Comparison of ENCODE assay signal across 1 cellular context in the genomic region with DNA sequence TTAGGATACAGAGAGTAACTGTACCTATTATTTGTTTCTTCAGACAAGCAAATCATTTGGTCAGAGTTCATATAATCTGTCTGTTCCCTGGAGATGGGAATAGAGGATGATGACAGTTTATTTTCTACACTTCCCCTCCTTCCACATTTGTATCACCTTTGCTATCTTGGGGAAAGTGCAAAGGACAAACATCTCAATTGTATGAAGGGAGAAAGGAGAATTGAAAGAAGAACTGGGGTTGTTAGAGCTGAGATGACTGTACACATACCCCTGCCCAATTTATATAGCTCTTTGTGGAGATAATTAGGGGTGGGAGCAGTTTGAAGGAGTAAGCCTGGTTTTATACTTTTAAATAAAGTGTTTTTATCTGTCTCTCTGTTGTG.
TF ChIP-seq lines count a peak whose summit lies in the region.

No MANE protein-coding gene starts in this region.

TF ChIP-seq in GM23338, 12 proteins besides CTCF, POLR2A, EP300 and RAD21 (continued from another document):
- TF ChIP-seq, protein P1, sequence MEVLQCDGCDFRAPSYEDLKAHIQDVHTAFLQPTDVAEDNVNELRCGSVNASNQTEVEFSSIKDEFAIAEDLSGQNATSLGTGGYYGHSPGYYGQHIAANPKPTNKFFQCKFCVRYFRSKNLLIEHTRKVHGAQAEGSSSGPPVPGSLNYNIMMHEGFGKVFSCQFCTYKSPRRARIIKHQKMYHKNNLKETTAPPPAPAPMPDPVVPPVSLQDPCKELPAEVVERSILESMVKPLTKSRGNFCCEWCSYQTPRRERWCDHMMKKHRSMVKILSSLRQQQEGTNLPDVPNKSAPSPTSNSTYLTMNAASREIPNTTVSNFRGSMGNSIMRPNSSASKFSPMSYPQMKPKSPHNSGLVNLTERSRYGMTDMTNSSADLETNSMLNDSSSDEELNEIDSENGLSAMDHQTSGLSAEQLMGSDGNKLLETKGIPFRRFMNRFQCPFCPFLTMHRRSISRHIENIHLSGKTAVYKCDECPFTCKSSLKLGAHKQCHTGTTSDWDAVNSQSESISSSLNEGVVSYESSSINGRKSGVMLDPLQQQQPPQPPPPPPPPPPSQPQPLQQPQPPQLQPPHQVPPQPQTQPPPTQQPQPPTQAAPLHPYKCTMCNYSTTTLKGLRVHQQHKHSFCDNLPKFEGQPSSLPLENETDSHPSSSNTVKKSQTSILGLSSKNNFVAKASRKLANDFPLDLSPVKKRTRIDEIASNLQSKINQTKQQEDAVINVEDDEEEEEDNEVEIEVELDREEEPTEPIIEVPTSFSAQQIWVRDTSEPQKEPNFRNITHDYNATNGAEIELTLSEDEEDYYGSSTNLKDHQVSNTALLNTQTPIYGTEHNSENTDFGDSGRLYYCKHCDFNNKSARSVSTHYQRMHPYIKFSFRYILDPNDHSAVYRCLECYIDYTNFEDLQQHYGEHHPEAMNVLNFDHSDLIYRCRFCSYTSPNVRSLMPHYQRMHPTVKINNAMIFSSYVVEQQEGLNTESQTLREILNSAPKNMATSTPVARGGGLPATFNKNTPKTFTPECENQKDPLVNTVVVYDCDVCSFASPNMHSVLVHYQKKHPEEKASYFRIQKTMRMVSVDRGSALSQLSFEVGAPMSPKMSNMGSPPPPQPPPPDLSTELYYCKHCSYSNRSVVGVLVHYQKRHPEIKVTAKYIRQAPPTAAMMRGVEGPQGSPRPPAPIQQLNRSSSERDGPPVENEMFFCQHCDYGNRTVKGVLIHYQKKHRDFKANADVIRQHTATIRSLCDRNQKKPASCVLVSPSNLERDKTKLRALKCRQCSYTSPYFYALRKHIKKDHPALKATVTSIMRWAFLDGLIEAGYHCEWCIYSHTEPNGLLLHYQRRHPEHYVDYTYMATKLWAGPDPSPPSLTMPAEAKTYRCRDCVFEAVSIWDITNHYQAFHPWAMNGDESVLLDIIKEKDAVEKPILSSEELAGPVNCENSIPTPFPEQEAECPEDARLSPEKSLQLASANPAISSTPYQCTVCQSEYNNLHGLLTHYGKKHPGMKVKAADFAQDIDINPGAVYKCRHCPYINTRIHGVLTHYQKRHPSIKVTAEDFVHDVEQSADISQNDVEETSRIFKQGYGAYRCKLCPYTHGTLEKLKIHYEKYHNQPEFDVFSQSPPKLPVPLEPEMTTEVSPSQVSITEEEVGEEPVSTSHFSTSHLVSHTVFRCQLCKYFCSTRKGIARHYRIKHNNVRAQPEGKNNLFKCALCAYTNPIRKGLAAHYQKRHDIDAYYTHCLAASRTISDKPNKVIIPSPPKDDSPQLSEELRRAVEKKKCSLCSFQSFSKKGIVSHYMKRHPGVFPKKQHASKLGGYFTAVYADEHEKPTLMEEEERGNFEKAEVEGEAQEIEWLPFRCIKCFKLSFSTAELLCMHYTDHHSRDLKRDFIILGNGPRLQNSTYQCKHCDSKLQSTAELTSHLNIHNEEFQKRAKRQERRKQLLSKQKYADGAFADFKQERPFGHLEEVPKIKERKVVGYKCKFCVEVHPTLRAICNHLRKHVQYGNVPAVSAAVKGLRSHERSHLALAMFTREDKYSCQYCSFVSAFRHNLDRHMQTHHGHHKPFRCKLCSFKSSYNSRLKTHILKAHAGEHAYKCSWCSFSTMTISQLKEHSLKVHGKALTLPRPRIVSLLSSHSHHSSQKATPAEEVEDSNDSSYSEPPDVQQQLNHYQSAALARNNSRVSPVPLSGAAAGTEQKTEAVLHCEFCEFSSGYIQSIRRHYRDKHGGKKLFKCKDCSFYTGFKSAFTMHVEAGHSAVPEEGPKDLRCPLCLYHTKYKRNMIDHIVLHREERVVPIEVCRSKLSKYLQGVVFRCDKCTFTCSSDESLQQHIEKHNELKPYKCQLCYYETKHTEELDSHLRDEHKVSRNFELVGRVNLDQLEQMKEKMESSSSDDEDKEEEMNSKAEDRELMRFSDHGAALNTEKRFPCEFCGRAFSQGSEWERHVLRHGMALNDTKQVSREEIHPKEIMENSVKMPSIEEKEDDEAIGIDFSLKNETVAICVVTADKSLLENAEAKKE (CRISPR knock-in tag; IDR thresholded peaks at IDR 0.05), result no peak
- TF ChIP-seq, protein P2, sequence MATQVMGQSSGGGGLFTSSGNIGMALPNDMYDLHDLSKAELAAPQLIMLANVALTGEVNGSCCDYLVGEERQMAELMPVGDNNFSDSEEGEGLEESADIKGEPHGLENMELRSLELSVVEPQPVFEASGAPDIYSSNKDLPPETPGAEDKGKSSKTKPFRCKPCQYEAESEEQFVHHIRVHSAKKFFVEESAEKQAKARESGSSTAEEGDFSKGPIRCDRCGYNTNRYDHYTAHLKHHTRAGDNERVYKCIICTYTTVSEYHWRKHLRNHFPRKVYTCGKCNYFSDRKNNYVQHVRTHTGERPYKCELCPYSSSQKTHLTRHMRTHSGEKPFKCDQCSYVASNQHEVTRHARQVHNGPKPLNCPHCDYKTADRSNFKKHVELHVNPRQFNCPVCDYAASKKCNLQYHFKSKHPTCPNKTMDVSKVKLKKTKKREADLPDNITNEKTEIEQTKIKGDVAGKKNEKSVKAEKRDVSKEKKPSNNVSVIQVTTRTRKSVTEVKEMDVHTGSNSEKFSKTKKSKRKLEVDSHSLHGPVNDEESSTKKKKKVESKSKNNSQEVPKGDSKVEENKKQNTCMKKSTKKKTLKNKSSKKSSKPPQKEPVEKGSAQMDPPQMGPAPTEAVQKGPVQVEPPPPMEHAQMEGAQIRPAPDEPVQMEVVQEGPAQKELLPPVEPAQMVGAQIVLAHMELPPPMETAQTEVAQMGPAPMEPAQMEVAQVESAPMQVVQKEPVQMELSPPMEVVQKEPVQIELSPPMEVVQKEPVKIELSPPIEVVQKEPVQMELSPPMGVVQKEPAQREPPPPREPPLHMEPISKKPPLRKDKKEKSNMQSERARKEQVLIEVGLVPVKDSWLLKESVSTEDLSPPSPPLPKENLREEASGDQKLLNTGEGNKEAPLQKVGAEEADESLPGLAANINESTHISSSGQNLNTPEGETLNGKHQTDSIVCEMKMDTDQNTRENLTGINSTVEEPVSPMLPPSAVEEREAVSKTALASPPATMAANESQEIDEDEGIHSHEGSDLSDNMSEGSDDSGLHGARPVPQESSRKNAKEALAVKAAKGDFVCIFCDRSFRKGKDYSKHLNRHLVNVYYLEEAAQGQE (IDR thresholded peaks at IDR 0.05; ENCODE audit: unreplicated experiment), result no peak
- TF ChIP-seq POLR2AphosphoS5 (IDR thresholded peaks at IDR 0.05; ENCODE audit: low read depth) (no peak), NANOG (IDR thresholded peaks at IDR 0.05; ENCODE audit: borderline replicate concordance) (no peak), STAT1 (IDR thresholded peaks at IDR 0.05; ENCODE audit: unreplicated experiment) (no peak), ZNF331 (CRISPR knock-in tag; IDR thresholded peaks at IDR 0.05; ENCODE audit: low read depth) (no peak), CREB1 (CRISPR knock-in tag; IDR thresholded peaks at IDR 0.05; ENCODE audit: low read depth) (no peak)
